2 cellular contexts compared by ENCODE assay signal in genomic region chr17:8518858-8519257, GRCh38.
TF ChIP-seq lines count a peak whose summit lies in the region.

No MANE protein-coding gene starts in this region.

TF ChIP-seq in IMR-90, 13 proteins besides CTCF, POLR2A, EP300 and RAD21 (continued from another document):
- TF ChIP-seq MXI1 (IDR thresholded peaks at IDR 0.05; ENCODE audit: borderline replicate concordance, low read depth, low read length) (no peak), CHD1 (IDR thresholded peaks at IDR 0.05; ENCODE audit: low read depth, low read length) (no peak), MAFK (IDR thresholded peaks at IDR 0.05; ENCODE audit: low read depth, low read length) (no peak), RCOR1 (IDR thresholded peaks at IDR 0.05; ENCODE audit: insufficient replicate concordance, low read length) (no peak)

TF ChIP-seq in GM12878, 131 proteins besides CTCF, POLR2A, EP300 and RAD21:
- TF ChIP-seq, protein P1, sequence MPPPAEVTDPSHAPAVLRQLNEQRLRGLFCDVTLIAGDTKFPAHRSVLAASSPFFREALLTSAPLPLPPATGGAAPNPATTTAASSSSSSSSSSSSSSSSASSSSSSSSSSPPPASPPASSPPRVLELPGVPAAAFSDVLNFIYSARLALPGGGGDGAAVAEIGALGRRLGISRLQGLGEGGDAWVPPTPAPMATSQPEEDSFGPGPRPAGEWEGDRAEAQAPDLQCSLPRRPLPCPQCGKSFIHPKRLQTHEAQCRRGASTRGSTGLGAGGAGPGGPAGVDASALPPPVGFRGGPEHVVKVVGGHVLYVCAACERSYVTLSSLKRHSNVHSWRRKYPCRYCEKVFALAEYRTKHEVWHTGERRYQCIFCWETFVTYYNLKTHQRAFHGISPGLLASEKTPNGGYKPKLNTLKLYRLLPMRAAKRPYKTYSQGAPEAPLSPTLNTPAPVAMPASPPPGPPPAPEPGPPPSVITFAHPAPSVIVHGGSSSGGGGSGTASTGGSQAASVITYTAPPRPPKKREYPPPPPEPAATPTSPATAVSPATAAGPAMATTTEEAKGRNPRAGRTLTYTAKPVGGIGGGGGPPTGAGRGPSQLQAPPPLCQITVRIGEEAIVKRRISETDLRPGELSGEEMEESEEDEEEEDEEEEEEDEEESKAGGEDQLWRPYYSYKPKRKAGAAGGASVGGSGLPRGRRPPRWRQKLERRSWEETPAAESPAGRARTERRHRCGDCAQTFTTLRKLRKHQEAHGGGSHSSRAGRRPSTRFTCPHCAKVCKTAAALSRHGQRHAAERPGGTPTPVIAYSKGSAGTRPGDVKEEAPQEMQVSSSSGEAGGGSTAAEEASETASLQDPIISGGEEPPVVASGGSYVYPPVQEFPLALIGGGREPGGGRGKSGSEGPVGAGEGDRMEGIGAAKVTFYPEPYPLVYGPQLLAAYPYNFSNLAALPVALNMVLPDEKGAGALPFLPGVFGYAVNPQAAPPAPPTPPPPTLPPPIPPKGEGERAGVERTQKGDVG (CRISPR knock-in tag; IDR thresholded peaks at IDR 0.05) = no peak
- TF ChIP-seq REST (IDR thresholded peaks at IDR 0.05; ENCODE audit: low read depth, low read length) = no peak
- TF ChIP-seq IRF3 (IDR thresholded peaks at IDR 0.05) = no peak
- no peak for TF ChIP-seq KLF5 (IDR thresholded peaks at IDR 0.05; ENCODE audit: partially characterized antibody)
- TF ChIP-seq JUNB (IDR thresholded peaks at IDR 0.05) = no peak
- TF ChIP-seq RCOR1 (conservative IDR thresholded peaks at IDR 0.05; ENCODE audit: low read depth, low read length) = no peak
- TF ChIP-seq SPI1 (IDR thresholded peaks at IDR 0.05; ENCODE audit: borderline replicate concordance, insufficient read depth, low read depth, low read length) = no peak
- TF ChIP-seq TAF1 (IDR thresholded peaks at IDR 0.05; ENCODE audit: borderline replicate concordance, low read depth, low read length) = no peak
- TF ChIP-seq, protein P2, sequence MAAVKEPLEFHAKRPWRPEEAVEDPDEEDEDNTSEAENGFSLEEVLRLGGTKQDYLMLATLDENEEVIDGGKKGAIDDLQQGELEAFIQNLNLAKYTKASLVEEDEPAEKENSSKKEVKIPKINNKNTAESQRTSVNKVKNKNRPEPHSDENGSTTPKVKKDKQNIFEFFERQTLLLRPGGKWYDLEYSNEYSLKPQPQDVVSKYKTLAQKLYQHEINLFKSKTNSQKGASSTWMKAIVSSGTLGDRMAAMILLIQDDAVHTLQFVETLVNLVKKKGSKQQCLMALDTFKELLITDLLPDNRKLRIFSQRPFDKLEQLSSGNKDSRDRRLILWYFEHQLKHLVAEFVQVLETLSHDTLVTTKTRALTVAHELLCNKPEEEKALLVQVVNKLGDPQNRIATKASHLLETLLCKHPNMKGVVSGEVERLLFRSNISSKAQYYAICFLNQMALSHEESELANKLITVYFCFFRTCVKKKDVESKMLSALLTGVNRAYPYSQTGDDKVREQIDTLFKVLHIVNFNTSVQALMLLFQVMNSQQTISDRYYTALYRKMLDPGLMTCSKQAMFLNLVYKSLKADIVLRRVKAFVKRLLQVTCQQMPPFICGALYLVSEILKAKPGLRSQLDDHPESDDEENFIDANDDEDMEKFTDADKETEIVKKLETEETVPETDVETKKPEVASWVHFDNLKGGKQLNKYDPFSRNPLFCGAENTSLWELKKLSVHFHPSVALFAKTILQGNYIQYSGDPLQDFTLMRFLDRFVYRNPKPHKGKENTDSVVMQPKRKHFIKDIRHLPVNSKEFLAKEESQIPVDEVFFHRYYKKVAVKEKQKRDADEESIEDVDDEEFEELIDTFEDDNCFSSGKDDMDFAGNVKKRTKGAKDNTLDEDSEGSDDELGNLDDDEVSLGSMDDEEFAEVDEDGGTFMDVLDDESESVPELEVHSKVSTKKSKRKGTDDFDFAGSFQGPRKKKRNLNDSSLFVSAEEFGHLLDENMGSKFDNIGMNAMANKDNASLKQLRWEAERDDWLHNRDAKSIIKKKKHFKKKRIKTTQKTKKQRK (IDR thresholded peaks at IDR 0.05; ENCODE audit: low read depth, low read length) = no peak
- TF ChIP-seq, protein P3, sequence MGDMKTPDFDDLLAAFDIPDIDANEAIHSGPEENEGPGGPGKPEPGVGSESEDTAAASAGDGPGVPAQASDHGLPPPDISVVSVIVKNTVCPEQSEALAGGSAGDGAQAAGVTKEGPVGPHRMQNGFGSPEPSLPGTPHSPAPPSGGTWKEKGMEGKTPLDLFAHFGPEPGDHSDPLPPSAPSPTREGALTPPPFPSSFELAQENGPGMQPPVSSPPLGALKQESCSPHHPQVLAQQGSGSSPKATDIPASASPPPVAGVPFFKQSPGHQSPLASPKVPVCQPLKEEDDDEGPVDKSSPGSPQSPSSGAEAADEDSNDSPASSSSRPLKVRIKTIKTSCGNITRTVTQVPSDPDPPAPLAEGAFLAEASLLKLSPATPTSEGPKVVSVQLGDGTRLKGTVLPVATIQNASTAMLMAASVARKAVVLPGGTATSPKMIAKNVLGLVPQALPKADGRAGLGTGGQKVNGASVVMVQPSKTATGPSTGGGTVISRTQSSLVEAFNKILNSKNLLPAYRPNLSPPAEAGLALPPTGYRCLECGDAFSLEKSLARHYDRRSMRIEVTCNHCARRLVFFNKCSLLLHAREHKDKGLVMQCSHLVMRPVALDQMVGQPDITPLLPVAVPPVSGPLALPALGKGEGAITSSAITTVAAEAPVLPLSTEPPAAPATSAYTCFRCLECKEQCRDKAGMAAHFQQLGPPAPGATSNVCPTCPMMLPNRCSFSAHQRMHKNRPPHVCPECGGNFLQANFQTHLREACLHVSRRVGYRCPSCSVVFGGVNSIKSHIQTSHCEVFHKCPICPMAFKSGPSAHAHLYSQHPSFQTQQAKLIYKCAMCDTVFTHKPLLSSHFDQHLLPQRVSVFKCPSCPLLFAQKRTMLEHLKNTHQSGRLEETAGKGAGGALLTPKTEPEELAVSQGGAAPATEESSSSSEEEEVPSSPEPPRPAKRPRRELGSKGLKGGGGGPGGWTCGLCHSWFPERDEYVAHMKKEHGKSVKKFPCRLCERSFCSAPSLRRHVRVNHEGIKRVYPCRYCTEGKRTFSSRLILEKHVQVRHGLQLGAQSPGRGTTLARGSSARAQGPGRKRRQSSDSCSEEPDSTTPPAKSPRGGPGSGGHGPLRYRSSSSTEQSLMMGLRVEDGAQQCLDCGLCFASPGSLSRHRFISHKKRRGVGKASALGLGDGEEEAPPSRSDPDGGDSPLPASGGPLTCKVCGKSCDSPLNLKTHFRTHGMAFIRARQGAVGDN (IDR thresholded peaks at IDR 0.05) = no peak
TF ChIP-seq in GM12878: peak in this region for 0.
